Comparison of ENCODE assay signal across 13 cellular contexts in the genomic region with DNA sequence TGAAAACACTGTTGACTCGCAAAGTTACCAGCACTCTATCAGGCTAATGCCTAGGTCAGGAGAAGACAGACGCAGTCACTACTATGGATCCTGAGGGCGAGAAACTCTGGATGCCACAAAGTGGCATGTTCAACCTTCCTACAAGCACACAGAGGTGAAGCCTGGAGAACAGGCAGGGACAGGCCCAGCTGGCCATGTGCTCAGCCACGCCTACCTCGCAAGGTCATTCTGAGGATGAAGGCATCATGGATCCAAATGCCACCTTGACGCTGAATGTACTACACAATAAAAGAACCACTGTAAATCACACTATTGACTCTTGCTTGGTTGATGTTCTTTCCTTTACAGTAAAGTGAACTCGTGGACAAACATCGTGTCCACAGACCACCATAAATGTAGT.
DNase-seq lines count a peak whose midpoint lies in the region; ATAC-seq and TF ChIP-seq lines count a peak whose summit lies in the region.
"Had no signal": no experiment of that assay in that cellular context is flagged by ENCODE, and none has a peak within 500 bp of the region (broad histone marks: within the 10 kb centered on the region; RNA-seq: fewer than 3 reads in every experiment).

No MANE protein-coding gene starts in this region.

- peak overlapping the region; percentile 52 for H3K4me3 ChIP-seq in CD4-positive, CD25-positive, alpha-beta regulatory T cell (ENCODE audit: low read depth, low read length)
- no peak overlapping the region for H3K4me3 ChIP-seq in mammary epithelial cell (replicated peaks in 1 of 3; ENCODE audit: insufficient read depth in 1 of 3, low read depth in 2 of 3, low read length in 3 of 3)
- H3K4me3 ChIP-seq: Peyer's patch, sigmoid colon had no signal

- peaks cover 79% of the 10 kb centered on the region for H3K4me1 ChIP-seq in CD4-positive, CD25-positive, alpha-beta regulatory T cell (ENCODE audit: control insufficient read depth, insufficient read depth, low read length, poor library complexity, severe bottlenecking)
- peaks cover 32% of the 10 kb centered on the region for H3K4me1 ChIP-seq in mammary epithelial cell (ENCODE audit: insufficient read depth, low read length)

- dilution Hi-C loops in mammary epithelial cell (cut with HindIII; ENCODE audit: low sequenced_read_pairs) = loop anchor here (5.0 kb wide), 1 partner anchor 68 kb away; no protein-coding TSS in a partner anchor

- ATAC-seq in CD4-positive, CD25-positive, alpha-beta regulatory T cell (ENCODE audit: low read depth in 2 of 2) = no peak
- ATAC-seq in naive B cell (ENCODE audit: low read depth in 2 of 2) = no peak
- no peak for ATAC-seq in GM18511 (IDR thresholded peaks at IDR 0.05; ENCODE audit: unreplicated experiment)

- DNase-seq in CD4-positive, CD25-positive, alpha-beta regulatory T cell = no peak
- DNase-seq in HFFc6 = no peak
- DNase-seq in mammary epithelial cell = peak; percentile 62
- no peak for DNase-seq in naive B cell
- no peak for DNase-seq in DMS 273 treated with DMSO at 0.1 percent for 48 hours (lab: John Stamatoyannopoulos, UW)
- DNase-seq in iPS-NIHi7 (ENCODE audit: extremely low spot score) = no peak
- no peak for DNase-seq in GM19240 (ENCODE audit: insufficient read length, low spot score)
- DNase-seq: brain microvascular endothelial cell, erythroblast, NCI-H226, Peyer's patch, sigmoid colon had no signal

- H3K4me3 Mint-ChIP-seq in CD4-positive, CD25-positive, alpha-beta regulatory T cell = peak overlapping the region in 3 of 4 donors; percentile 57 to 85 (median 79)
- H3K4me3 Mint-ChIP-seq in HFFc6 (no peak overlapping the region), naive B cell (peak overlapping the region in 1 of 8 donors; percentile 16)

- H3K36me3 ChIP-seq in CD4-positive, CD25-positive, alpha-beta regulatory T cell (ENCODE audit: control insufficient read depth, insufficient read depth, low read length) = peaks cover 2% of the 10 kb centered on the region
- no peaks in the 10 kb centered on the region for H3K36me3 ChIP-seq in mammary epithelial cell (ENCODE audit: insufficient read depth, low read length)
- H3K36me3 ChIP-seq: brain microvascular endothelial cell, Peyer's patch, sigmoid colon had no signal

- H3K9ac ChIP-seq in mammary epithelial cell (ENCODE audit: insufficient read depth, low read length) = peak overlapping the region; percentile 19

- WGBS in mammary epithelial cell (ENCODE audit: low coverage, missing lambda C conversion rate) = 33% methylated on average over 6 of the region's 8 CpGs

- H3K27me3 ChIP-seq in CD4-positive, CD25-positive, alpha-beta regulatory T cell (ENCODE audit: control insufficient read depth, insufficient read depth, low read length) = no peaks in the 10 kb centered on the region
- no peaks in the 10 kb centered on the region for H3K27me3 ChIP-seq in mammary epithelial cell (ENCODE audit: insufficient read depth, low read length)
- H3K27me3 ChIP-seq: brain microvascular endothelial cell, Peyer's patch, sigmoid colon had no signal

- intact Hi-C loops in mammary epithelial cell (cut with micrococcal nuclease) = loop anchor here (5.0 kb wide), 1 partner anchor 103 kb away; a partner anchor contains a TSS

- peaks cover 19% of the 10 kb centered on the region for H4K20me1 ChIP-seq in mammary epithelial cell (ENCODE audit: insufficient read depth, low read length)

- H3K4me1 Mint-ChIP-seq in CD4-positive, CD25-positive, alpha-beta regulatory T cell = peaks cover 43 to 88% (median 62%) of the 10 kb centered on the region in 4 donors
- H3K4me1 Mint-ChIP-seq in HFFc6 (ENCODE audit: low read depth) (peaks cover 70% of the 10 kb centered on the region), naive B cell (peaks cover 66 to 87% (median 83%) of the 10 kb centered on the region in 3 donors)

- peak overlapping the region; percentile 61 for H3K4me2 ChIP-seq in mammary epithelial cell (ENCODE audit: insufficient read depth, low read depth, low read length)

- CTCF ChIA-PET in mammary epithelial cell (lab: Charles Lee; ENCODE audit: low non-redundant PET) = no interaction called here

- no peaks in the 10 kb centered on the region for H3K36me3 Mint-ChIP-seq in CD4-positive, CD25-positive, alpha-beta regulatory T cell
- no peaks in the 10 kb centered on the region for H3K36me3 Mint-ChIP-seq in HFFc6 (ENCODE audit: low read depth)
- H3K36me3 Mint-ChIP-seq in naive B cell = no peaks in the 10 kb centered on the region

- H3K9me3 ChIP-seq in CD4-positive, CD25-positive, alpha-beta regulatory T cell (ENCODE audit: control insufficient read depth in 2 of 2, low read length in 2 of 2) = no peaks in the 10 kb centered on the region
- no peaks in the 10 kb centered on the region for H3K9me3 ChIP-seq in mammary epithelial cell (replicated peaks; ENCODE audit: insufficient read depth, low read length)
- H3K9me3 ChIP-seq: Peyer's patch, sigmoid colon had no signal

- TF ChIP-seq CTCF in HFFc6 (IDR thresholded peaks at IDR 0.05) (no peak), mammary epithelial cell (conservative IDR thresholded peaks at IDR 0.05 in 1 of 2, IDR thresholded peaks at IDR 0.05 in 1 of 2; ENCODE audit: extremely low read depth in 1 of 2, insufficient read depth in 1 of 2, low read depth in 1 of 2, low read length in 2 of 2) (no peak)

- in situ Hi-C loops in mammary epithelial cell (cut with MboI; ENCODE audit: low sequenced_read_pairs in 2 of 2) = no loop called here

- H3K9me3 Mint-ChIP-seq in CD4-positive, CD25-positive, alpha-beta regulatory T cell = no peaks in the 10 kb centered on the region
- H3K9me3 Mint-ChIP-seq in HFFc6 (no peaks in the 10 kb centered on the region), naive B cell (no peaks in the 10 kb centered on the region)

- H3K79me2 ChIP-seq in mammary epithelial cell (ENCODE audit: insufficient read depth, low read length) = peaks cover 94% of the 10 kb centered on the region

- H3K27ac Mint-ChIP-seq in CD4-positive, CD25-positive, alpha-beta regulatory T cell = peak overlapping the region; percentile 91 to 95 (median 93)
- peak overlapping the region; percentile 64 for H3K27ac Mint-ChIP-seq in HFFc6
- peak overlapping the region; percentile 18 to 94 (median 72) for H3K27ac Mint-ChIP-seq in naive B cell

- no TSS peak for BruUV-seq in mammary epithelial cell (replicated peaks; lab: Mats Ljungman, UMichigan)

- peak overlapping the region; percentile 62 for H3K27ac ChIP-seq in CD4-positive, CD25-positive, alpha-beta regulatory T cell (ENCODE audit: insufficient read depth, low read length, poor library complexity, severe bottlenecking)
- H3K27ac ChIP-seq in mammary epithelial cell (ENCODE audit: insufficient read depth, low read depth, low read length) = no peak overlapping the region
- H3K27ac ChIP-seq: brain microvascular endothelial cell, Peyer's patch, sigmoid colon had no signal

- H2AFZ ChIP-seq in mammary epithelial cell (ENCODE audit: low read depth, low read length) = no peak overlapping the region

- H3K27me3 Mint-ChIP-seq in CD4-positive, CD25-positive, alpha-beta regulatory T cell = no peaks in the 10 kb centered on the region
- peaks cover 3% of the 10 kb centered on the region for H3K27me3 Mint-ChIP-seq in HFFc6 (ENCODE audit: insufficient read depth)
- no peaks in the 10 kb centered on the region for H3K27me3 Mint-ChIP-seq in naive B cell
